ENCODE assay signal across 9 cellular contexts in genomic region chr1:9233241-9233941, GRCh38. TPM values are rescaled to one million over a fixed set of nuclear protein-coding genes. Genes with fewer than 3 reads are reported as not detected.
DNase-seq lines count a peak whose midpoint lies in the region; ATAC-seq and TF ChIP-seq lines count a peak whose summit lies in the region.
"Had no signal": no experiment of that assay in that cellular context is flagged by ENCODE, and none has a peak within 500 bp of the region (broad histone marks: within the 10 kb centered on the region; RNA-seq: fewer than 3 reads in every experiment).

No MANE protein-coding gene starts in this region.

- no peak for ATAC-seq in GM18873 (IDR thresholded peaks at IDR 0.05; ENCODE audit: low FRiP score, unreplicated experiment)

- H3K4me3 Mint-ChIP-seq in activated T-helper 2 cell treated with anti-CD3 and anti-CD28 coated beads, Interferon-gamma antibody, Interleukin-2, Interleukin-4, amounts not matched to agents 10 μg/mL and 5 μg/mL and 100 μg/mL, durations not matched to agents 14 hours and 24 hours and 36 hours (ENCODE audit: low read depth) = peak overlapping the region; percentile 37

- H3K4me1 ChIP-seq in right atrium auricular region = peaks cover 0 to 44% of the 10 kb centered on the region in 2 donors

- no peaks in the 10 kb centered on the region for H3K9me3 Mint-ChIP-seq in activated T-helper 2 cell treated with anti-CD3 and anti-CD28 coated beads, Interferon-gamma antibody, Interleukin-2, Interleukin-4, amounts not matched to agents 10 μg/mL and 5 μg/mL and 100 μg/mL, durations not matched to agents 14 hours and 24 hours and 36 hours

- no peaks in the 10 kb centered on the region for H3K36me3 ChIP-seq in right atrium auricular region

- no peak overlapping the region for H3K4me3 ChIP-seq in right atrium auricular region
- H3K4me3 ChIP-seq in retinal pigment epithelial cell (ENCODE audit: low read length) = no peak overlapping the region

- in situ Hi-C loops in G401 (cut with HindIII; ENCODE audit: low sequenced_read_pairs) = no loop called here

- no peaks in the 10 kb centered on the region for H3K27me3 ChIP-seq in right atrium auricular region

- H3K4me1 Mint-ChIP-seq in activated T-helper 2 cell treated with anti-CD3 and anti-CD28 coated beads, Interferon-gamma antibody, Interleukin-2, Interleukin-4, amounts not matched to agents 10 μg/mL and 5 μg/mL and 100 μg/mL, durations not matched to agents 14 hours and 24 hours and 36 hours (ENCODE audit: low read depth) = peaks cover 38% of the 10 kb centered on the region

- peak in 1 of 2 donors; percentile 14 for TF ChIP-seq CTCF in right atrium auricular region (IDR thresholded peaks at IDR 0.05)
- peak; percentile 7 for TF ChIP-seq CTCF in retinal pigment epithelial cell (conservative IDR thresholded peaks at IDR 0.05; ENCODE audit: low read depth, low read length)

- intact Hi-C loops in activated T-helper 2 cell treated with anti-CD3 and anti-CD28 coated beads, Interferon-gamma antibody, Interleukin-2, Interleukin-4, amounts not matched to agents 10 μg/mL and 5 μg/mL and 100 μg/mL, durations not matched to agents 14 hours and 24 hours and 36 hours (cut with micrococcal nuclease) = no loop called here

- H3K27ac Mint-ChIP-seq in activated T-helper 2 cell treated with anti-CD3 and anti-CD28 coated beads, Interferon-gamma antibody, Interleukin-2, Interleukin-4, amounts not matched to agents 10 μg/mL and 5 μg/mL and 100 μg/mL, durations not matched to agents 14 hours and 24 hours and 36 hours = no peak overlapping the region

- DNase-seq in GF-D8 (lab: John Stamatoyannopoulos, UW) (peak; percentile 91), right atrium auricular region (ENCODE audit: low spot score) (peak; percentile 96), retinal pigment epithelial cell (ENCODE audit: low read depth) (no peak), G401 (ENCODE audit: low spot score) (no peak), NCI-H748 treated with DMSO at 0.1 percent for 48 hours (lab: John Stamatoyannopoulos, UW) (no peak)
- no peak for DNase-seq in activated T-helper 2 cell treated with anti-CD3 and anti-CD28 coated beads, Interferon-gamma antibody, Interleukin-2, Interleukin-4, amounts not matched to agents 10 μg/mL and 5 μg/mL and 100 μg/mL, durations not matched to agents 14 hours and 24 hours and 36 hours (ENCODE audit: low spot score)
- DNase-seq in stimulated activated CD4-positive, alpha-beta T cell treated with anti-CD3 and anti-CD28 coated beads, Interleukin-4, amount 100 ng/mL, for 24 hours = no peak
- DNase-seq: NCI-H1930 had no signal

- no peaks in the 10 kb centered on the region for H3K9me3 ChIP-seq in right atrium auricular region

- peak overlapping the region; percentile 93 to 97 for H3K27ac ChIP-seq in right atrium auricular region

- no peaks in the 10 kb centered on the region for H3K27me3 Mint-ChIP-seq in activated T-helper 2 cell treated with anti-CD3 and anti-CD28 coated beads, Interferon-gamma antibody, Interleukin-2, Interleukin-4, amounts not matched to agents 10 μg/mL and 5 μg/mL and 100 μg/mL, durations not matched to agents 14 hours and 24 hours and 36 hours (ENCODE audit: low read depth)

- H3K36me3 Mint-ChIP-seq in activated T-helper 2 cell treated with anti-CD3 and anti-CD28 coated beads, Interferon-gamma antibody, Interleukin-2, Interleukin-4, amounts not matched to agents 10 μg/mL and 5 μg/mL and 100 μg/mL, durations not matched to agents 14 hours and 24 hours and 36 hours (ENCODE audit: low read depth) = peaks cover 15% of the 10 kb centered on the region

RNA-seq across cellular contexts. Expression of gene H6PD, which starts 1.2 kb away (rescaled TPM):
- 27.1 and 28.0 TPM in 2 replicates for total RNA-seq in activated T-helper 2 cell treated with anti-CD3 and anti-CD28 coated beads, Interferon-gamma antibody, Interleukin-2, Interleukin-4, amounts not matched to agents 10 μg/mL and 5 μg/mL and 100 μg/mL, durations not matched to agents 14 hours and 24 hours and 36 hours
- 10 to 100 TPM; 35.0 to 41.0 TPM for total RNA-seq in right atrium auricular region
- total RNA-seq in G401 (2014; rRNA removed; shearing (Covaris generic)) = 14.0 and 17.6 TPM in 2 replicates

RNA-seq across cellular contexts. Expression of gene SPSB1, which starts 59.3 kb away (rescaled TPM):
- 7.1 and 7.5 TPM in 2 replicates for total RNA-seq in activated T-helper 2 cell treated with anti-CD3 and anti-CD28 coated beads, Interferon-gamma antibody, Interleukin-2, Interleukin-4, amounts not matched to agents 10 μg/mL and 5 μg/mL and 100 μg/mL, durations not matched to agents 14 hours and 24 hours and 36 hours
- total RNA-seq in right atrium auricular region = 10 to 100 TPM; 20.1 to 20.8 TPM
- 25.1 and 38.8 TPM in 2 replicates for total RNA-seq in G401 (2014; rRNA removed; shearing (Covaris generic))

Comparison
In these comparisons a context has a peak if more than half of its experiments do, and no peak if none do; other contexts are left out.
1. DNase-seq: peak in GF-D8 (single experiment) and right atrium auricular region (single experiment); none in activated T-helper 2 cell treated with anti-CD3 and anti-CD28 coated beads, Interferon-gamma antibody, Interleukin-2, Interleukin-4, amounts not matched to agents 10 μg/mL and 5 μg/mL and 100 μg/mL, durations not matched to agents 14 hours and 24 hours and 36 hours (single experiment), retinal pigment epithelial cell (single experiment), G401 (single experiment), NCI-H748 treated with DMSO at 0.1 percent for 48 hours (single experiment) and stimulated activated CD4-positive, alpha-beta T cell treated with anti-CD3 and anti-CD28 coated beads, Interleukin-4, amount 100 ng/mL, for 24 hours (single experiment).